ENCODE assay signal across 37 cellular contexts in the genomic region with DNA sequence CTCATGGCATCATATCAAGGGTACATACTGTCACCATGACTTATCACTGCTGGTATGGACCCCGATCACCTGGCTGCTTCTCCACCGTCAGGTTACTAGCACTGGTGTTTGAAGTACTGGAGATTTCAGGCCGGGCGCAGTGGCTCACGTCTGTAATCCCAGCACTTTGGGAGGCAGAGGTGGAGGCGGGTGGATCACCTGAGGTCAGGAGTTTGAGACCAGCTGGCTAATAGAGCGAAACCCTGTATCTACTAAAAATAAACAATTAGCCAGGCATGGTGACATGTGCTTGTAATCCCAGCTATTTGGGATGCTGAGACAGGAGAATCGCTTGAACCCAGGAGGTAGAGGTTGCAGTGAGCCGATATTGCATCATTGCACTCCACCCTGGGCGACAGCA.
"Had no signal": no experiment of that assay in that cellular context is flagged by ENCODE, and none has a peak within 500 bp of the region (broad histone marks: within the 10 kb centered on the region; RNA-seq: fewer than 3 reads in every experiment).

No MANE protein-coding gene starts in this region.

- H3K9me3 ChIP-seq: ascending aorta had no signal

- H3K4me3 ChIP-seq: ascending aorta, cardiac muscle cell had no signal

- H3K27ac Mint-ChIP-seq: activated CD4-positive, alpha-beta memory T cell treated with anti-CD3 and anti-CD28 coated beads, Interleukin-2, amount 10 ng/mL, durations not matched to agents 7 days and 5 days; activated CD4-positive, alpha-beta T cell treated with anti-CD3 and anti-CD28 coated beads for 36 hours; activated CD4-positive, alpha-beta T cell treated with anti-CD3 and anti-CD28 coated beads, Interleukin-2, amount 10 ng/mL, durations not matched to agents 7 days and 5 days; activated CD8-positive, alpha-beta memory T cell treated with anti-CD3 and anti-CD28 coated beads, Interleukin-2, amount 10 ng/mL, durations not matched to agents 7 days and 5 days; activated CD8-positive, alpha-beta T cell treated with anti-CD3 and anti-CD28 coated beads, Interleukin-2, amount 10 ng/mL, durations not matched to agents 7 days and 5 days; activated naive CD4-positive, alpha-beta T cell treated with anti-CD3 and anti-CD28 coated beads, Interleukin-2, amount 10 ng/mL, durations not matched to agents 7 days and 5 days; activated naive CD4-positive, alpha-beta T cell treated with anti-CD3 and anti-CD28 coated beads, Interleukin-2, amount 50 U/mL, for 24 hours; activated naive CD8-positive, alpha-beta T cell; activated naive CD8-positive, alpha-beta T cell treated with anti-CD3 and anti-CD28 coated beads, Interleukin-2, amount 10 ng/mL, durations not matched to agents 7 days and 5 days; activated naive CD8-positive, alpha-beta T cell treated with anti-CD3 and anti-CD28 coated beads, Interleukin-2, amount 50 U/mL, for 24 hours; activated T-cell treated with anti-CD3 and anti-CD28 coated beads, Interleukin-2, amount 50 U/mL, for 24 hours; activated T-helper 2 cell treated with anti-CD3 and anti-CD28 coated beads, Interferon-gamma antibody, Interleukin-2, Interleukin-4, amounts not matched to agents 10 μg/mL and 5 μg/mL and 100 μg/mL, durations not matched to agents 14 hours and 24 hours and 36 hours; brain; T-helper 1 cell treated with Interleukin-12 subunit alpha and Interleukin-12 subunit beta and Interleukin-4 antibody, amounts not matched to agents 30 μg/mL and 1 μg/mL, for 36 hours; T-helper 2 cell treated with Interferon-gamma antibody and Interleukin-4, amounts not matched to agents 5 μg/mL and 100 μg/mL, for 36 hours; WTC11 had no signal

- ATAC-seq: activated CD4-positive, alpha-beta T cell treated with anti-CD3 and anti-CD28 coated beads for 36 hours; activated CD4-positive, CD25-positive, alpha-beta regulatory T cell treated with anti-CD3 and anti-CD28 coated beads, Interleukin-2, amount 50 U/mL, for 24 hours; activated CD8-positive, alpha-beta memory T cell treated with anti-CD3 and anti-CD28 coated beads, Interleukin-2, amount 10 ng/mL, durations not matched to agents 7 days and 5 days; activated CD8-positive, alpha-beta T cell treated with anti-CD3 and anti-CD28 coated beads, Interleukin-2, amount 10 ng/mL, durations not matched to agents 7 days and 5 days; activated naive CD8-positive, alpha-beta T cell treated with anti-CD3 and anti-CD28 coated beads, Interleukin-2, amount 50 U/mL, for 24 hours; WTC11 had no signal

- DNase-seq: activated CD4-positive, alpha-beta memory T cell treated with anti-CD3 and anti-CD28 coated beads, Interleukin-2, amount 10 ng/mL, durations not matched to agents 7 days and 5 days; activated CD4-positive, alpha-beta T cell treated with anti-CD3 and anti-CD28 coated beads for 1 hour; activated CD4-positive, alpha-beta T cell treated with anti-CD3 and anti-CD28 coated beads for 36 hours; activated CD4-positive, alpha-beta T cell treated with anti-CD3 and anti-CD28 coated beads for 48 hours; activated CD4-positive, alpha-beta T cell treated with anti-CD3 and anti-CD28 coated beads, Interleukin-2, amount 10 ng/mL, durations not matched to agents 7 days and 5 days; activated CD4-positive, alpha-beta T cell treated with anti-CD3 and anti-CD28 coated beads, Interleukin-2, amount 50 U/mL, for 48 hours; activated CD4-positive, CD25-positive, alpha-beta regulatory T cell; activated CD8-positive, alpha-beta memory T cell treated with anti-CD3 and anti-CD28 coated beads for 24 hours; activated CD8-positive, alpha-beta memory T cell treated with anti-CD3 and anti-CD28 coated beads, Interleukin-2, amount 10 ng/mL, durations not matched to agents 7 days and 5 days; activated CD8-positive, alpha-beta memory T cell treated with anti-CD3 and anti-CD28 coated beads, Interleukin-2, amount 50 U/mL, for 48 hours; activated CD8-positive, alpha-beta T cell treated with anti-CD3 and anti-CD28 coated beads, Interleukin-2, amount 10 ng/mL, durations not matched to agents 7 days and 5 days; activated effector memory CD4-positive, alpha-beta T cell treated with Interleukin-2 at 50 U/mL for 16 hours; activated gamma-delta T cell; activated naive CD4-positive, alpha-beta T cell treated with anti-CD3 and anti-CD28 coated beads, Interleukin-2, amount 10 ng/mL, durations not matched to agents 7 days and 5 days; activated naive CD4-positive, alpha-beta T cell treated with Interleukin-2 at 50 U/mL for 16 hours; activated naive CD8-positive, alpha-beta T cell treated with anti-CD3 and anti-CD28 coated beads, Interleukin-2, amount 10 ng/mL, durations not matched to agents 7 days and 5 days; activated naive CD8-positive, alpha-beta T cell treated with anti-CD3 and anti-CD28 coated beads, Interleukin-2, amount 50 U/mL, for 24 hours; activated T-cell treated with anti-CD3 and anti-CD28 coated beads, Interleukin-2, amount 50 U/mL, for 24 hours; activated T-cell treated with anti-CD3 and anti-CD28 coated beads, Interleukin-2, amount 50 U/mL, for 48 hours; amygdala; anterior cingulate cortex; caudate nucleus; cerebellar nuclear complex; T-helper 2 cell; T-helper 9 cell had no signal

- H3K36me3 Mint-ChIP-seq: activated naive CD4-positive, alpha-beta T cell treated with anti-CD3 and anti-CD28 coated beads, Interleukin-2, amount 10 ng/mL, durations not matched to agents 7 days and 5 days; activated naive CD4-positive, alpha-beta T cell treated with anti-CD3 and anti-CD28 coated beads, Interleukin-2, amount 50 U/mL, for 24 hours; activated naive CD8-positive, alpha-beta T cell treated with anti-CD3 and anti-CD28 coated beads, Interleukin-2, amount 10 ng/mL, durations not matched to agents 7 days and 5 days; brain had no signal

- H3K36me3 ChIP-seq: ascending aorta, cardiac muscle cell had no signal

- H3K27ac ChIP-seq: ascending aorta, cardiac muscle cell, VCaP had no signal

- H3K4me3 Mint-ChIP-seq: activated CD4-positive, alpha-beta memory T cell treated with anti-CD3 and anti-CD28 coated beads, Interleukin-2, amount 10 ng/mL, durations not matched to agents 7 days and 5 days; activated CD4-positive, alpha-beta T cell treated with anti-CD3 and anti-CD28 coated beads for 36 hours; activated CD4-positive, alpha-beta T cell treated with anti-CD3 and anti-CD28 coated beads, Interleukin-2, amount 10 ng/mL, durations not matched to agents 7 days and 5 days; activated CD8-positive, alpha-beta memory T cell treated with anti-CD3 and anti-CD28 coated beads, Interleukin-2, amount 10 ng/mL, durations not matched to agents 7 days and 5 days; activated CD8-positive, alpha-beta T cell treated with anti-CD3 and anti-CD28 coated beads, Interleukin-2, amount 10 ng/mL, durations not matched to agents 7 days and 5 days; activated naive CD4-positive, alpha-beta T cell treated with anti-CD3 and anti-CD28 coated beads, Interleukin-2, amount 10 ng/mL, durations not matched to agents 7 days and 5 days; activated naive CD4-positive, alpha-beta T cell treated with anti-CD3 and anti-CD28 coated beads, Interleukin-2, amount 50 U/mL, for 24 hours; activated naive CD8-positive, alpha-beta T cell; activated naive CD8-positive, alpha-beta T cell treated with anti-CD3 and anti-CD28 coated beads, Interleukin-2, amount 10 ng/mL, durations not matched to agents 7 days and 5 days; activated naive CD8-positive, alpha-beta T cell treated with anti-CD3 and anti-CD28 coated beads, Interleukin-2, amount 50 U/mL, for 24 hours; activated T-cell treated with anti-CD3 and anti-CD28 coated beads, Interleukin-2, amount 50 U/mL, for 24 hours; brain; central memory CD8-positive, alpha-beta T cell; T-helper 1 cell treated with Interleukin-12 subunit alpha and Interleukin-12 subunit beta and Interleukin-4 antibody, amounts not matched to agents 30 μg/mL and 1 μg/mL, for 36 hours; T-helper 2 cell treated with Interferon-gamma antibody and Interleukin-4, amounts not matched to agents 5 μg/mL and 100 μg/mL, for 36 hours; WTC11 had no signal

- H3K4me1 Mint-ChIP-seq: activated CD4-positive, alpha-beta T cell treated with anti-CD3 and anti-CD28 coated beads for 36 hours; activated CD4-positive, alpha-beta T cell treated with anti-CD3 and anti-CD28 coated beads, Interleukin-2, amount 10 ng/mL, durations not matched to agents 7 days and 5 days; activated naive CD4-positive, alpha-beta T cell treated with anti-CD3 and anti-CD28 coated beads, Interleukin-2, amount 10 ng/mL, durations not matched to agents 7 days and 5 days; activated naive CD4-positive, alpha-beta T cell treated with anti-CD3 and anti-CD28 coated beads, Interleukin-2, amount 50 U/mL, for 24 hours; activated naive CD8-positive, alpha-beta T cell treated with anti-CD3 and anti-CD28 coated beads, Interleukin-2, amount 10 ng/mL, durations not matched to agents 7 days and 5 days; central memory CD8-positive, alpha-beta T cell had no signal

- H3K27me3 ChIP-seq: ascending aorta had no signal
